10 cellular contexts compared by ENCODE assay signal in genomic region chr9:131273146-131273545, GRCh38. TPM values are rescaled to one million over a fixed set of nuclear protein-coding genes. Genes with fewer than 3 reads are reported as not detected.
A peak's percentile ranks its signal among the peaks of the same experiment; 100 is the strongest.
DNase-seq lines count a peak whose midpoint lies in the region; ATAC-seq and TF ChIP-seq lines count a peak whose summit lies in the region.
"Had no signal": no experiment of that assay in that cellular context is flagged by ENCODE, and none has a peak within 500 bp of the region (broad histone marks: within the 10 kb centered on the region; RNA-seq: fewer than 3 reads in every experiment).

No MANE protein-coding gene starts in this region.

- H3K27ac Mint-ChIP-seq in CD14-positive monocyte: peak overlapping the region; percentile 92 to 98 (median 96)
- peak overlapping the region; percentile 88 to 100 (median 98) for H3K27ac Mint-ChIP-seq in naive thymus-derived CD4-positive, alpha-beta T cell

- H3K36me3 ChIP-seq in adrenal gland (replicated peaks in 1 of 2): no peaks in the 10 kb centered on the region
- peaks cover 0 to 35% (median 0%) of the 10 kb centered on the region in 3 experiments for H3K36me3 ChIP-seq in naive thymus-derived CD4-positive, alpha-beta T cell (ENCODE audit: control insufficient read depth in 2 of 3, insufficient read depth in 3 of 3, low read length in 3 of 3)

- intact Hi-C loops in CD14-positive monocyte (cut with micrococcal nuclease): loop anchor here in 1 of 2 donors (10.0 kb wide), 2 partner anchors 462 to 1082 kb away; partner anchors contain the start of gene SETX
- intact Hi-C loops in adrenal gland (cut with DNase I): no loop called here
- intact Hi-C loops in naive thymus-derived CD4-positive, alpha-beta T cell (cut with micrococcal nuclease): loop anchor here (5.0 to 10.0 kb wide), 4 partner anchors 229 to 1082 kb away; partner anchors contain the start of genes POMT1 (in 1 of the 2) and SETX (in 1 of the 2)

- H3K4me3 Mint-ChIP-seq in CD14-positive monocyte: peak overlapping the region; percentile 99 to 100
- peak overlapping the region; percentile 83 to 100 (median 96) for H3K4me3 Mint-ChIP-seq in naive thymus-derived CD4-positive, alpha-beta T cell

- CTCF ChIA-PET in naive thymus-derived CD4-positive, alpha-beta T cell (lab: Charles Lee): interaction anchor here (0.6 to 1.7 kb wide), 5 partner anchors 9 to 63 kb away, joined by 3 to 5 read pairs (median 4); no protein-coding TSS in a partner anchor
- CTCF ChIA-PET in RWPE1 (lab: Yijun Ruan, JAX): interaction anchor here (0.6 kb wide), 1 partner anchor 1496 kb away, joined by 5 read pairs; no protein-coding TSS in a partner anchor

- H3K27me3 ChIP-seq in adrenal gland: no peaks in the 10 kb centered on the region
- H3K27me3 ChIP-seq in naive thymus-derived CD4-positive, alpha-beta T cell (ENCODE audit: control insufficient read depth in 2 of 2, insufficient read depth in 2 of 2, low read length in 2 of 2): no peaks in the 10 kb centered on the region

- no peak overlapping the region for H3K4me3 ChIP-seq in adrenal gland
- peak overlapping the region; percentile 95 for H3K4me3 ChIP-seq in naive thymus-derived CD4-positive, alpha-beta T cell (ENCODE audit: low read length)

- H3K36me3 Mint-ChIP-seq in CD14-positive monocyte: peaks cover 3 to 16% of the 10 kb centered on the region in 2 donors
- H3K36me3 Mint-ChIP-seq in naive thymus-derived CD4-positive, alpha-beta T cell: peaks cover 0 to 65% (median 32%) of the 10 kb centered on the region in 5 donors

- TF ChIP-seq CTCF in CD14-positive monocyte (IDR thresholded peaks at IDR 0.05) (no peak), adrenal gland (IDR thresholded peaks at IDR 0.05) (no peak), RWPE1 (conservative IDR thresholded peaks at IDR 0.05; ENCODE audit: low read depth) (no peak)

- H3K27me3 Mint-ChIP-seq in CD14-positive monocyte (ENCODE audit: low read depth in 3 of 3): peaks cover 0 to 2% (median 0%) of the 10 kb centered on the region in 3 donors
- H3K27me3 Mint-ChIP-seq in naive thymus-derived CD4-positive, alpha-beta T cell: no peaks in the 10 kb centered on the region

- peaks cover 62% of the 10 kb centered on the region for H3K4me1 Mint-ChIP-seq in CD14-positive monocyte
- H3K4me1 Mint-ChIP-seq in naive thymus-derived CD4-positive, alpha-beta T cell: peaks cover 14 to 41% (median 31%) of the 10 kb centered on the region in 7 donors

- no peak for TF ChIP-seq POLR2A in adrenal gland (IDR thresholded peaks at IDR 0.05)

- H3K9me3 ChIP-seq in adrenal gland (replicated peaks in 1 of 3): no peaks in the 10 kb centered on the region
- H3K9me3 ChIP-seq in naive thymus-derived CD4-positive, alpha-beta T cell (ENCODE audit: control insufficient read depth in 2 of 3, low read length in 3 of 3): no peaks in the 10 kb centered on the region

- WGBS in adrenal gland, 4 donors: 63 to 83% (median 77%) methylated on average over 15 of the region's 15 CpGs

- POLR2A ChIA-PET in naive thymus-derived CD4-positive, alpha-beta T cell (lab: Charles Lee): interaction anchor here (1.0 to 16.2 kb wide), 8 partner anchors 8 to 148 kb away, joined by 3 to 886 read pairs (median 5); partner anchors contain the start of genes NUP214 and PLPP7
- POLR2A ChIA-PET in RWPE1 (lab: Yijun Ruan, JAX; ENCODE audit: low non-redundant PET): no interaction called here

- peaks cover 0 to 7% of the 10 kb centered on the region in 2 donors for H3K4me1 ChIP-seq in adrenal gland (replicated peaks in 1 of 2)
- peaks cover 29 to 37% of the 10 kb centered on the region in 2 donors for H3K4me1 ChIP-seq in naive thymus-derived CD4-positive, alpha-beta T cell (ENCODE audit: control insufficient read depth in 2 of 2, insufficient read depth in 2 of 2, low read length in 2 of 2)

- DNase-seq in CD14-positive monocyte (ENCODE audit: low spot score): no peak
- DNase-seq in KG1 (lab: John Stamatoyannopoulos, UW): peak; percentile 29
- DNase-seq in adrenal gland: peak in 1 of 7 donors; percentile 39
- DNase-seq in naive thymus-derived CD4-positive, alpha-beta T cell: no peak
- DNase-seq in NCI-H2227 (lab: John Stamatoyannopoulos, UW; ENCODE audit: unreplicated experiment): no peak
- DNase-seq in RWPE1 (ENCODE audit: low spot score): no peak
- DNase-seq: foreskin fibroblast, NCI-H2171 had no signal

- ATAC-seq in naive thymus-derived CD4-positive, alpha-beta T cell: no peak
- no peak for ATAC-seq in GM19351 (IDR thresholded peaks at IDR 0.05; ENCODE audit: unreplicated experiment)
- ATAC-seq in GM19452 (IDR thresholded peaks at IDR 0.05; ENCODE audit: unreplicated experiment): no peak

- H3K9me3 Mint-ChIP-seq in CD14-positive monocyte: peaks cover 0 to 2% (median 0%) of the 10 kb centered on the region in 7 donors
- peaks cover 0 to 6% (median 0%) of the 10 kb centered on the region in 11 donors for H3K9me3 Mint-ChIP-seq in naive thymus-derived CD4-positive, alpha-beta T cell

- peak overlapping the region in 3 of 5 donors; percentile 35 to 80 (median 77) for H3K27ac ChIP-seq in adrenal gland
- H3K27ac ChIP-seq in naive thymus-derived CD4-positive, alpha-beta T cell (ENCODE audit: low read depth, low read length): peak overlapping the region; percentile 96
- H3K27ac ChIP-seq in RWPE1: no peak overlapping the region

RNA-seq across cellular contexts. Expression of gene FAM78A, which starts 3.2 kb away (rescaled TPM):
- polyA plus RNA-seq in CD14-positive monocyte (1 to 10 TPM; 6.4 to 7.2 TPM), adrenal gland (1 to 10 TPM; 1.1 to 6.8 (median 2.2) TPM)
- total RNA-seq in adrenal gland: 10 to 100 TPM in 1 of 8 donors, 1 to 10 TPM in 7; 3.8 to 11.7 (median 6.9) TPM
- 100 to 1,000 TPM in 3 of 5 experiments, 10 to 100 TPM in 2; 64.6 to 114 (median 104) TPM for total RNA-seq in naive thymus-derived CD4-positive, alpha-beta T cell
- 10 to 100 TPM; 10.5 to 24.8 TPM for polyA plus RNA-seq in naive thymus-derived CD4-positive, alpha-beta T cell

RNA-seq across cellular contexts. Expression of gene PLPP7, which starts 16.4 kb away (rescaled TPM):
- polyA plus RNA-seq in CD14-positive monocyte (1 to 10 TPM; 1.5 to 3.1 TPM), adrenal gland (10 to 100 TPM in 1 of 3 donors, 1 to 10 TPM in 2; 4.8 to 13.2 (median 10.0) TPM)
- total RNA-seq in adrenal gland: 10 to 100 TPM; 11.1 to 31.4 (median 17.9) TPM
- total RNA-seq in naive thymus-derived CD4-positive, alpha-beta T cell: under 1 TPM in 4 of 5 experiments, not detected in 1; 0.12 to 0.24 (median 0.14) TPM
- polyA plus RNA-seq in naive thymus-derived CD4-positive, alpha-beta T cell: under 1 TPM; 0.24 to 0.71 TPM

Comparison
In these comparisons a context has a peak if more than half of its experiments do, and no peak if none do; other contexts are left out.
1. intact Hi-C loops: an anchor here in naive thymus-derived CD4-positive, alpha-beta T cell (5.0 to 10.0 kb wide); none called in adrenal gland.